1 cellular context compared by ENCODE assay signal in the genomic region with DNA sequence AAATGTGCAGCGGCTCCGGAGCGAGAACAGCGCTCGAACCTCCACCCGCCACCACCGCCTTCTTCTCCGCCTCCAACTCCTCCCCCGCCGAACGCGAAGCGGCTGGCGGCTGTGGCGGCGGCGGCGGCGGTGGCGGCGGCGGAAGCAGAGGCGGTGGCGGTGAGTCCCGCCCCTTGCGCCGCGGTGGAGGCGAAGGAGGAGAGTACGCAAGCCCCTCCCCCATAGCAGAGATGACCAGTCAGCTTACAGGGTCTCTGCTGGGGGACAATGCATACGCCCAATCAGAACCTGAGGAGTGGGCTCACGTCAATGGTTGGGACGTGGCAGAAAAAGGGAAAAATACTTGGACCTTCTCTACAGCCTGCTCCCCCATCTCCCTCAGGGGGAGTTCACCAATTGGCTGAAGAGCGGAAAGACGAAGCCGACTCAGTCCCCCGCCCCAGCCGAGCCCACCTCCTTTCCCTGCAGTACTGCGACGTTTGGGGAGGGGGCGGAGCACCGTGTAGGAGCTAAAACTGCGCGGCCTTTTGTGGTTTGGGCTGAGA.
TF ChIP-seq lines count a peak whose summit lies in the region.

A gene with protein sequence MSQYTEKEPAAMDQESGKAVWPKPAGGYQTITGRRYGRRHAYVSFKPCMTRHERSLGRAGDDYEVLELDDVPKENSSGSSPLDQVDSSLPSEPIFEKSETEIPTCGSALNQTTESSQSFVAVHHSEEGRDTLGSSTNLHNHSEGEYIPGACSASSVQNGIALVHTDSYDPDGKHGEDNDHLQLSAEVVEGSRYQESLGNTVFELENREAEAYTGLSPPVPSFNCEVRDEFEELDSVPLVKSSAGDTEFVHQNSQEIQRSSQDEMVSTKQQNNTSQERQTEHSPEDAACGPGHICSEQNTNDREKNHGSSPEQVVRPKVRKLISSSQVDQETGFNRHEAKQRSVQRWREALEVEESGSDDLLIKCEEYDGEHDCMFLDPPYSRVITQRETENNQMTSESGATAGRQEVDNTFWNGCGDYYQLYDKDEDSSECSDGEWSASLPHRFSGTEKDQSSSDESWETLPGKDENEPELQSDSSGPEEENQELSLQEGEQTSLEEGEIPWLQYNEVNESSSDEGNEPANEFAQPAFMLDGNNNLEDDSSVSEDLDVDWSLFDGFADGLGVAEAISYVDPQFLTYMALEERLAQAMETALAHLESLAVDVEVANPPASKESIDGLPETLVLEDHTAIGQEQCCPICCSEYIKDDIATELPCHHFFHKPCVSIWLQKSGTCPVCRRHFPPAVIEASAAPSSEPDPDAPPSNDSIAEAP (minus strand): TSS at position 131 of the 545 bp plus-strand sequence. CDS start 26,541 bp downstream, outside the sequence.

TF ChIP-seq in K562, 482 proteins besides CTCF, POLR2A, EP300 and RAD21 (continued from another document and continues in another):
- TF ChIP-seq, protein P1, sequence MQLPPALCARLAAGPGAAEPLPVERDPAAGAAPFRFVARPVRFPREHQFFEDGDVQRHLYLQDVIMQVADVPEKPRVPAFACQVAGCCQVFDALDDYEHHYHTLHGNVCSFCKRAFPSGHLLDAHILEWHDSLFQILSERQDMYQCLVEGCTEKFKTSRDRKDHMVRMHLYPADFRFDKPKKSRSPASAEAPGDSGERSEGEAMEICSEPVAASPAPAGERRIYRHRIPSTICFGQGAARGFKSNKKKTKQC (CRISPR knock-in tag; IDR thresholded peaks at IDR 0.05) = no peak
- TF ChIP-seq ZNF124 (CRISPR knock-in tag; IDR thresholded peaks at IDR 0.05) (no peak), RHOXF2B (CRISPR knock-in tag; conservative IDR thresholded peaks at IDR 0.05) (no peak), ERF (CRISPR knock-in tag; IDR thresholded peaks at IDR 0.05) (no peak), JUN (IDR thresholded peaks at IDR 0.05; ENCODE audit: borderline replicate concordance, low read depth, low read length) (no peak), JUN (CRISPR knock-in tag; IDR thresholded peaks at IDR 0.05; ENCODE audit: borderline replicate concordance) (no peak), MAZ (CRISPR knock-in tag; conservative IDR thresholded peaks at IDR 0.05 in 1 of 2, IDR thresholded peaks at IDR 0.05 in 1 of 2) (peak in 1 of 2 experiments; percentile 88; a peak in 1 of 4 replicates), SRSF3 (IDR thresholded peaks at IDR 0.05; ENCODE audit: insufficient read depth, low read length) (no peak), TCF7 (IDR thresholded peaks at IDR 0.05; ENCODE audit: borderline replicate concordance) (no peak), MYBL2 (IDR thresholded peaks at IDR 0.05; ENCODE audit: low read depth) (no peak), MYBL2 (CRISPR knock-in tag; IDR thresholded peaks at IDR 0.05; ENCODE audit: borderline replicate concordance) (no peak), ATF7 (IDR thresholded peaks at IDR 0.05) (peak; percentile 84; the same call in 1 of the 2 replicates), SAFB2 (IDR thresholded peaks at IDR 0.05; ENCODE audit: borderline replicate concordance, low read depth, low read length, severe bottlenecking) (no peak), CREBBP (IDR thresholded peaks at IDR 0.05; ENCODE audit: low read depth, low read length) (no peak), FOXK2 (conservative IDR thresholded peaks at IDR 0.05 in 1 of 2, IDR thresholded peaks at IDR 0.05 in 1 of 2; ENCODE audit: low read depth in 2 of 2) (no peak), BRCA1 (IDR thresholded peaks at IDR 0.05) (no peak), BRCA1 (CRISPR knock-in tag; IDR thresholded peaks at IDR 0.05) (no peak), ZNF655 (CRISPR knock-in tag; IDR thresholded peaks at IDR 0.05) (no peak), ZBTB43 (CRISPR knock-in tag; IDR thresholded peaks at IDR 0.05) (no peak), NCOR1 (IDR thresholded peaks at IDR 0.05) (no peak), POLR2AphosphoS2 (IDR thresholded peaks at IDR 0.05; ENCODE audit: low read length) (no peak), ZNF146 (CRISPR knock-in tag; IDR thresholded peaks at IDR 0.05; ENCODE audit: unreplicated experiment) (no peak), HSF4 (CRISPR knock-in tag; IDR thresholded peaks at IDR 0.05; ENCODE audit: borderline replicate concordance) (no peak), TAF7 (tag; IDR thresholded peaks at IDR 0.05) (no peak), CHD1 (IDR thresholded peaks at IDR 0.05; ENCODE audit: low read length) (no peak), ZNF696 (CRISPR knock-in tag; conservative IDR thresholded peaks at IDR 0.05) (no peak), BMI1 (IDR thresholded peaks at IDR 0.05; ENCODE audit: low read length) (no peak), ZNF740 (CRISPR knock-in tag; IDR thresholded peaks at IDR 0.05) (peak; percentile 86; the same call in 1 of the 2 replicates), ZNF740 (tag; IDR thresholded peaks at IDR 0.05) (peak in 1 of 2 experiments; percentile 58; a peak in 1 of 4 replicates), SNRNP70 (optimal IDR thresholded peaks at IDR 0.05; ENCODE audit: low read depth, low read length) (no peak), SIX5 (IDR thresholded peaks at IDR 0.05; ENCODE audit: borderline replicate concordance in 1 of 2, insufficient read depth in 1 of 2, low read depth in 1 of 2, low read length in 2 of 2) (no peak), SMARCB1 (IDR thresholded peaks at IDR 0.05; ENCODE audit: insufficient read length, low read depth) (no peak), TOE1 (IDR thresholded peaks at IDR 0.05; ENCODE audit: borderline replicate concordance) (no peak), TOE1 (CRISPR knock-in tag; IDR thresholded peaks at IDR 0.05; ENCODE audit: borderline replicate concordance, low read depth) (no peak), KDM4B (IDR thresholded peaks at IDR 0.05; ENCODE audit: borderline replicate concordance in 2 of 2, low read depth in 1 of 2) (no peak), ETV5 (CRISPR knock-in tag; IDR thresholded peaks at IDR 0.05; ENCODE audit: low read depth) (no peak), ZNF76 (CRISPR knock-in tag; IDR thresholded peaks at IDR 0.05; ENCODE audit: borderline replicate concordance) (no peak), ZNF165 (CRISPR knock-in tag; IDR thresholded peaks at IDR 0.05; ENCODE audit: borderline replicate concordance) (no peak), MTA1 (IDR thresholded peaks at IDR 0.05; ENCODE audit: borderline replicate concordance) (no peak), CEBPZ (IDR thresholded peaks at IDR 0.05; ENCODE audit: borderline replicate concordance, low read depth, low read length) (peak; percentile 60; the same call in 1 of the 2 replicates)
- TF ChIP-seq, protein P2, sequence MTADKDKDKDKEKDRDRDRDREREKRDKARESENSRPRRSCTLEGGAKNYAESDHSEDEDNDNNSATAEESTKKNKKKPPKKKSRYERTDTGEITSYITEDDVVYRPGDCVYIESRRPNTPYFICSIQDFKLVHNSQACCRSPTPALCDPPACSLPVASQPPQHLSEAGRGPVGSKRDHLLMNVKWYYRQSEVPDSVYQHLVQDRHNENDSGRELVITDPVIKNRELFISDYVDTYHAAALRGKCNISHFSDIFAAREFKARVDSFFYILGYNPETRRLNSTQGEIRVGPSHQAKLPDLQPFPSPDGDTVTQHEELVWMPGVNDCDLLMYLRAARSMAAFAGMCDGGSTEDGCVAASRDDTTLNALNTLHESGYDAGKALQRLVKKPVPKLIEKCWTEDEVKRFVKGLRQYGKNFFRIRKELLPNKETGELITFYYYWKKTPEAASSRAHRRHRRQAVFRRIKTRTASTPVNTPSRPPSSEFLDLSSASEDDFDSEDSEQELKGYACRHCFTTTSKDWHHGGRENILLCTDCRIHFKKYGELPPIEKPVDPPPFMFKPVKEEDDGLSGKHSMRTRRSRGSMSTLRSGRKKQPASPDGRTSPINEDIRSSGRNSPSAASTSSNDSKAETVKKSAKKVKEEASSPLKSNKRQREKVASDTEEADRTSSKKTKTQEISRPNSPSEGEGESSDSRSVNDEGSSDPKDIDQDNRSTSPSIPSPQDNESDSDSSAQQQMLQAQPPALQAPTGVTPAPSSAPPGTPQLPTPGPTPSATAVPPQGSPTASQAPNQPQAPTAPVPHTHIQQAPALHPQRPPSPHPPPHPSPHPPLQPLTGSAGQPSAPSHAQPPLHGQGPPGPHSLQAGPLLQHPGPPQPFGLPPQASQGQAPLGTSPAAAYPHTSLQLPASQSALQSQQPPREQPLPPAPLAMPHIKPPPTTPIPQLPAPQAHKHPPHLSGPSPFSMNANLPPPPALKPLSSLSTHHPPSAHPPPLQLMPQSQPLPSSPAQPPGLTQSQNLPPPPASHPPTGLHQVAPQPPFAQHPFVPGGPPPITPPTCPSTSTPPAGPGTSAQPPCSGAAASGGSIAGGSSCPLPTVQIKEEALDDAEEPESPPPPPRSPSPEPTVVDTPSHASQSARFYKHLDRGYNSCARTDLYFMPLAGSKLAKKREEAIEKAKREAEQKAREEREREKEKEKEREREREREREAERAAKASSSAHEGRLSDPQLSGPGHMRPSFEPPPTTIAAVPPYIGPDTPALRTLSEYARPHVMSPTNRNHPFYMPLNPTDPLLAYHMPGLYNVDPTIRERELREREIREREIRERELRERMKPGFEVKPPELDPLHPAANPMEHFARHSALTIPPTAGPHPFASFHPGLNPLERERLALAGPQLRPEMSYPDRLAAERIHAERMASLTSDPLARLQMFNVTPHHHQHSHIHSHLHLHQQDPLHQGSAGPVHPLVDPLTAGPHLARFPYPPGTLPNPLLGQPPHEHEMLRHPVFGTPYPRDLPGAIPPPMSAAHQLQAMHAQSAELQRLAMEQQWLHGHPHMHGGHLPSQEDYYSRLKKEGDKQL (CRISPR knock-in tag; IDR thresholded peaks at IDR 0.05; ENCODE audit: borderline replicate concordance) = no peak
